Comparison of ENCODE assay signal across 11 cellular contexts in genomic region chr16:29738514-29738913, GRCh38. TPM values are rescaled to one million over a fixed set of nuclear protein-coding genes. Genes with fewer than 3 reads are reported as not detected.
DNase-seq lines count a peak whose midpoint lies in the region; ATAC-seq and TF ChIP-seq lines count a peak whose summit lies in the region.
"Had no signal": no experiment of that assay in that cellular context is flagged by ENCODE, and none has a peak within 500 bp of the region (broad histone marks: within the 10 kb centered on the region; RNA-seq: fewer than 3 reads in every experiment).

No MANE protein-coding gene starts in this region.

- peaks cover 21% of the 10 kb centered on the region for H3K36me3 Mint-ChIP-seq in activated T-cell treated with anti-CD3 and anti-CD28 coated beads, Interleukin-2, amount 50 U/mL, for 24 hours (ENCODE audit: low read depth)
- H3K36me3 Mint-ChIP-seq in type B pancreatic cell = no peaks in the 10 kb centered on the region

- no peak for DNase-seq in activated T-cell treated with anti-CD3 and anti-CD28 coated beads, Interleukin-2, amount 50 U/mL, for 24 hours
- no peak for DNase-seq in activated T-cell treated with anti-CD3 and anti-CD28 coated beads, Interleukin-2, amount 50 U/mL, for 48 hours
- peak in 4 of 5 experiments; percentile 16 to 94 (median 62) for DNase-seq in T-helper 2 cell
- DNase-seq in effector CD8-positive, alpha-beta T cell (lab: John Stamatoyannopoulos, UW) = peak; percentile 17
- no peak for DNase-seq in type B pancreatic cell (ENCODE audit: extremely low spot score, unreplicated experiment)
- DNase-seq: SK-N-SH had no signal

- no peak for TF ChIP-seq CTCF in type B pancreatic cell (conservative IDR thresholded peaks at IDR 0.05)

- H3K4me3 Mint-ChIP-seq in activated T-cell treated with anti-CD3 and anti-CD28 coated beads, Interleukin-2, amount 50 U/mL, for 24 hours = no peak overlapping the region
- no peak overlapping the region for H3K4me3 Mint-ChIP-seq in type B pancreatic cell

- peaks cover 77% of the 10 kb centered on the region for H3K4me1 Mint-ChIP-seq in activated T-cell treated with anti-CD3 and anti-CD28 coated beads, Interleukin-2, amount 50 U/mL, for 24 hours (ENCODE audit: low read depth)
- no peaks in the 10 kb centered on the region for H3K4me1 Mint-ChIP-seq in type B pancreatic cell (ENCODE audit: unreplicated experiment)

- no peaks in the 10 kb centered on the region for H3K27me3 Mint-ChIP-seq in activated T-cell treated with anti-CD3 and anti-CD28 coated beads, Interleukin-2, amount 50 U/mL, for 24 hours
- H3K27me3 Mint-ChIP-seq in type B pancreatic cell = peaks cover 3% of the 10 kb centered on the region

- peak overlapping the region; percentile 53 for H3K27ac Mint-ChIP-seq in activated T-cell treated with anti-CD3 and anti-CD28 coated beads, Interleukin-2, amount 50 U/mL, for 24 hours
- peak overlapping the region; percentile 38 for H3K27ac Mint-ChIP-seq in type B pancreatic cell

- no peaks in the 10 kb centered on the region for H3K9me3 Mint-ChIP-seq in activated T-cell treated with anti-CD3 and anti-CD28 coated beads, Interleukin-2, amount 50 U/mL, for 24 hours
- no peaks in the 10 kb centered on the region for H3K9me3 Mint-ChIP-seq in type B pancreatic cell

- ATAC-seq in GM19467 (IDR thresholded peaks at IDR 0.05; ENCODE audit: unreplicated experiment) = no peak
- ATAC-seq in HG03457 (IDR thresholded peaks at IDR 0.05; ENCODE audit: unreplicated experiment) = no peak
- ATAC-seq in HG03045 (IDR thresholded peaks at IDR 0.05; ENCODE audit: unreplicated experiment) = no peak

RNA-seq across cellular contexts. Expression of gene C16orf54, which starts 7.3 kb away (rescaled TPM):
- 2.1 and 3.3 TPM in 2 replicates for total RNA-seq in type B pancreatic cell (ENCODE audit: low replicate concordance)
- total RNA-seq: glomerular endothelial cell, myocyte had no signal

RNA-seq across cellular contexts. Expression of gene ZG16, which starts 39.5 kb away (rescaled TPM):
- total RNA-seq in type B pancreatic cell (ENCODE audit: low replicate concordance) = 0.85 and 1.5 TPM in 2 replicates
- total RNA-seq: glomerular endothelial cell, myocyte had no signal

RNA-seq across cellular contexts. Expression of gene KIF22, which starts 52.0 kb away (rescaled TPM):
- total RNA-seq in type B pancreatic cell (ENCODE audit: low replicate concordance) = 54.8 and 112 TPM in 2 replicates

RNA-seq across cellular contexts. Expression of gene QPRT, which starts 59.5 kb away (rescaled TPM):
- 92.3 and 129 TPM in 2 replicates for total RNA-seq in type B pancreatic cell (ENCODE audit: low replicate concordance)

Comparison
In these comparisons a context has a peak if more than half of its experiments do, and no peak if none do; other contexts are left out.
1. DNase-seq: peak in T-helper 2 cell (4 of 5) and effector CD8-positive, alpha-beta T cell (single experiment); none in activated T-cell treated with anti-CD3 and anti-CD28 coated beads, Interleukin-2, amount 50 U/mL, for 24 hours (single experiment), activated T-cell treated with anti-CD3 and anti-CD28 coated beads, Interleukin-2, amount 50 U/mL, for 48 hours (0 of 2) and type B pancreatic cell (single experiment).